34 cellular contexts compared by ENCODE assay signal in the genomic region with DNA sequence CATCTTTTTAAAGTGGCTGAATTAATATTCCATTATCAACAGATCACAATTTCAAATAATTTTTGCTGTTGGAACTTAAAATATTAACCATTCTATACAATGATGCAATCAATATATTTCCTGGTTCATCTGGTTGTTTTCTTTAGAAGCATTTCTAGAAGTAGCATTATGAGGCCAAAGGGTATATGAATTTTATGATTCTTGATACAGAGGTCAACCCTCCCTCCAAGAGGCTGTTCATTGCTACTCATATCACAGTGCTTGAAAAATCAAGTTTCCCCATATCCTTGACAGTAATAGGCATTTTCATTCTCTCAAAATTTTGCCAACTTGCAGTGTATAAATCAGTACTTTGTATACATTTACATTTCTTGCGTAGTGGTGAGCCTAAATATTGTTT.
"Had no signal": no experiment of that assay in that cellular context is flagged by ENCODE, and none has a peak within 500 bp of the region (broad histone marks: within the 10 kb centered on the region; RNA-seq: fewer than 3 reads in every experiment).

No MANE protein-coding gene starts in this region.

- H3K4me3 ChIP-seq: MG63 had no signal

- H3K9me3 ChIP-seq: MG63 had no signal

- DNase-seq: Karpas-422, Kasumi-1, MG63, MM.1S, MV-4-11, NCI-H1048, NCI-H1092, NCI-H1092 treated with DMSO at 0.1 percent for 48 hours, NCI-H1105, NCI-H1105 treated with DMSO at 0.1 percent for 48 hours, NCI-H1417, NCI-H1417 treated with DMSO at 0.1 percent for 48 hours, NCI-H1436, NCI-H1436 treated with DMSO at 0.1 percent for 48 hours, NCI-H146, NCI-H1694, NCI-H1694 treated with DMSO at 0.1 percent for 48 hours, NCI-H187, NCI-H187 treated with DMSO at 0.1 percent for 48 hours, NCI-H1930, NCI-H2029, NCI-H2029 treated with DMSO at 0.1 percent for 48 hours, NCI-H2081, NCI-H2081 treated with DMSO at 0.1 percent for 48 hours, NCI-H2107, NCI-H2171, NCI-H2171 treated with DMSO at 0.1 percent for 48 hours, NCI-H2227 treated with DMSO at 0.1 percent for 48 hours, NCI-H226, NCI-H345, NCI-H446, NCI-H446 treated with DMSO at 0.1 percent for 48 hours, NCI-H510A, NCI-H510A treated with DMSO at 0.1 percent for 48 hours had no signal

- H3K36me3 ChIP-seq: MG63 had no signal

- H3K27me3 ChIP-seq: MG63 had no signal
